Comparison of ENCODE assay signal across 8 cellular contexts in genomic region chr12:47819902-47820630, GRCh38. TPM values are rescaled to one million over a fixed set of nuclear protein-coding genes. Genes with fewer than 3 reads are reported as not detected.
A peak's percentile ranks its signal among the peaks of the same experiment; 100 is the strongest.
DNase-seq lines count a peak whose midpoint lies in the region; ATAC-seq, FAIRE-seq and TF ChIP-seq lines count a peak whose summit lies in the region.

Gene HDAC7, minus strand, starts transcription at chr12:47819903. Its CDS starts 118 bp downstream, at chr12:47819785.

- H3K4me1 Mint-ChIP-seq in mesothelial cell of epicardium = peaks cover 60% of the 10 kb centered on the region

- peak within 1 kb of the TSS; percentile 89 for H3K4me2 ChIP-seq in endothelial cell of umbilical vein (ENCODE audit: insufficient read depth, low read length)

- TSS peak; percentile 15 for BruUV-seq in endothelial cell of umbilical vein (replicated peaks; lab: Mats Ljungman, UMichigan)

- peak; percentile 91 for DNase-seq in GM10266 (ENCODE audit: extremely low spot score)
- peak; percentile 80 for DNase-seq in NCI-H82 (lab: John Stamatoyannopoulos, UW)
- DNase-seq in activated T-cell treated with anti-CD3 and anti-CD28 coated beads for 24 hours (ENCODE audit: low read depth) = peak; percentile 68
- DNase-seq in endothelial cell of umbilical vein (ENCODE audit: low read depth, low spot score) = peak; percentile 90
- DNase-seq in mesothelial cell of epicardium (ENCODE audit: low spot score in 2 of 2, unreplicated experiment in 2 of 2) = peak; percentile 57 to 66
- DNase-seq in stimulated activated CD8-positive, alpha-beta memory T cell treated with anti-CD3 and anti-CD28 coated beads, Interleukin-4, amount 100 ng/mL, for 24 hours (ENCODE audit: low read depth) = peak; percentile 63
- DNase-seq in NCI-H128 (lab: John Stamatoyannopoulos, UW; ENCODE audit: unreplicated experiment) = no peak

- TF ChIP-seq CTCF in GM10266 (IDR thresholded peaks at IDR 0.05; ENCODE audit: control insufficient read depth, insufficient read depth, low read depth, missing control alignments) (peak; percentile 19), endothelial cell of umbilical vein (IDR thresholded peaks at IDR 0.05; ENCODE audit: extremely low read depth in 1 of 2, insufficient read depth in 1 of 2, low read depth in 1 of 2, low read length in 2 of 2) (no peak), mesothelial cell of epicardium (IDR thresholded peaks at IDR 0.05; ENCODE audit: unreplicated experiment) (no peak)

- no peaks in the 10 kb centered on the region for H4K20me1 ChIP-seq in endothelial cell of umbilical vein (replicated peaks; ENCODE audit: control insufficient read depth, extremely low read depth, insufficient read depth, low read length)

- peaks cover 0 to under 1% of the 10 kb centered on the region in 2 experiments for H3K36me3 ChIP-seq in endothelial cell of umbilical vein (ENCODE audit: control insufficient read depth in 2 of 2, extremely low read depth in 1 of 2, insufficient read depth in 2 of 2, low read length in 2 of 2)

- dilution Hi-C loops in endothelial cell of umbilical vein (cut with MboI; ENCODE audit: extremely low pct_ligation_motif_present, low sequenced_read_pairs) = no loop called here

- H3K4me3 ChIP-seq in endothelial cell of umbilical vein (replicated peaks in 1 of 3; ENCODE audit: insufficient read depth in 1 of 3, low read depth in 1 of 3, low read length in 3 of 3) = peak within 1 kb of the TSS; percentile 79 to 85 (median 84)

- no peaks in the 10 kb centered on the region for H3K27me3 ChIP-seq in endothelial cell of umbilical vein (ENCODE audit: control insufficient read depth in 2 of 2, insufficient read depth in 2 of 2, low read length in 2 of 2)

- H3K9me3 ChIP-seq in endothelial cell of umbilical vein (replicated peaks; ENCODE audit: control insufficient read depth, insufficient read depth, low read length) = no peaks in the 10 kb centered on the region

- no peaks in the 10 kb centered on the region for H3K9me3 Mint-ChIP-seq in mesothelial cell of epicardium

- no peaks in the 10 kb centered on the region for H3K27me3 Mint-ChIP-seq in mesothelial cell of epicardium (ENCODE audit: low read depth)

- peaks cover 50% of the 10 kb centered on the region for H3K4me1 ChIP-seq in endothelial cell of umbilical vein (ENCODE audit: control insufficient read depth, extremely low read depth, insufficient read depth, low read length)

- H3K27ac ChIP-seq in endothelial cell of umbilical vein (ENCODE audit: insufficient read depth, low read depth, low read length) = peak within 1 kb of the TSS; percentile 93

- peak within 1 kb of the TSS; percentile 90 for H3K4me3 Mint-ChIP-seq in mesothelial cell of epicardium

- H3K9me1 ChIP-seq in endothelial cell of umbilical vein (replicated peaks; ENCODE audit: control insufficient read depth, extremely low read depth, insufficient read depth, low read length) = no peaks in the 10 kb centered on the region

- H3K79me2 ChIP-seq in endothelial cell of umbilical vein (ENCODE audit: control insufficient read depth, insufficient read depth, low read length) = peaks cover 45% of the 10 kb centered on the region

- CTCF ChIA-PET in endothelial cell of umbilical vein (lab: Charles Lee) = interaction anchor here (1.2 to 7.8 kb wide), 4 partner anchors 8 to 38 kb away, joined by 3 to 246 read pairs (median 11); no protein-coding TSS in a partner anchor

- peak within 1 kb of the TSS; percentile 92 for H3K9ac ChIP-seq in endothelial cell of umbilical vein (replicated peaks; ENCODE audit: extremely low read depth, insufficient read depth, low read length)

- peak within 1 kb of the TSS; percentile 4 for H2AFZ ChIP-seq in endothelial cell of umbilical vein (ENCODE audit: low read depth, low read length)

- ATAC-seq in HG02840 (IDR thresholded peaks at IDR 0.05; ENCODE audit: low FRiP score, unreplicated experiment) = peak; percentile 40

- FAIRE-seq in endothelial cell of umbilical vein (lab: Jason Lieb, UNC) = peak; percentile 60

- POLR2A ChIA-PET in endothelial cell of umbilical vein (lab: Charles Lee) = interaction anchor here (1.0 to 1.8 kb wide), 5 partner anchors 8 to 62 kb away, joined by 3 to 8 read pairs (median 4); no protein-coding TSS in a partner anchor

- TF ChIP-seq POLR2A in endothelial cell of umbilical vein (IDR thresholded peaks at IDR 0.05; ENCODE audit: low read depth, low read length) = peak; percentile 88

- intact Hi-C loops in endothelial cell of umbilical vein (cut with micrococcal nuclease) = loop anchor here (1.0 to 5.0 kb wide), 5 partner anchors 8 to 1448 kb away; partner anchors contain the start of gene SLC38A2

- no peaks in the 10 kb centered on the region for H3K36me3 Mint-ChIP-seq in mesothelial cell of epicardium

- H3K27ac Mint-ChIP-seq in mesothelial cell of epicardium = peak within 1 kb of the TSS; percentile 99

TF ChIP-seq in endothelial cell of umbilical vein, 7 proteins besides CTCF, POLR2A, EP300 and RAD21:
- TF ChIP-seq GATA2 (IDR thresholded peaks at IDR 0.05; ENCODE audit: insufficient read depth, insufficient read length, low read depth, low read length) (peak; percentile 65), POLR2AphosphoS5 (IDR thresholded peaks at IDR 0.05; ENCODE audit: insufficient read depth, low read depth, low read length) (peak; percentile 98), EZH2 (IDR thresholded peaks at IDR 0.05; ENCODE audit: borderline replicate concordance, low read depth, low read length, severe bottlenecking) (no peak), JUN (IDR thresholded peaks at IDR 0.05; ENCODE audit: borderline replicate concordance, insufficient read depth, insufficient read length, low read depth) (no peak), FOS (IDR thresholded peaks at IDR 0.05; ENCODE audit: borderline replicate concordance, insufficient read depth, low read length) (peak; percentile 20), MYC (IDR thresholded peaks at IDR 0.05; ENCODE audit: low read depth, low read length) (peak; percentile 27), MAX (IDR thresholded peaks at IDR 0.05; ENCODE audit: insufficient read depth, insufficient read length) (no peak)

RNA-seq across cellular contexts. Expression of gene HDAC7, which starts in this region (rescaled TPM):
- total RNA-seq in endothelial cell of umbilical vein (249 and 252 TPM in 2 replicates), mesothelial cell of epicardium (113 to 132 TPM (median 123 TPM) in 3 replicates)
- 119 and 122 TPM in 2 replicates for polyA plus RNA-seq in endothelial cell of umbilical vein
- 101 and 125 TPM in 2 replicates for polyA plus RNA-seq in endothelial cell of umbilical vein (2011; cell fraction: cytosol; rRNA removed)
- 462 and 531 TPM in 2 replicates for polyA plus RNA-seq in endothelial cell of umbilical vein (2011; cell fraction: nucleus; rRNA removed)
- 105 and 119 TPM in 2 replicates for polyA plus RNA-seq in endothelial cell of umbilical vein (2012)
- 81.4 and 95.8 TPM in 2 replicates for polyA minus RNA-seq in endothelial cell of umbilical vein
- 25.6 TPM for polyA minus RNA-seq in endothelial cell of umbilical vein (2011; cell fraction: cytosol; rRNA and poly(A)+ RNA removed)
- polyA minus RNA-seq in endothelial cell of umbilical vein (2011; cell fraction: nucleus; rRNA and poly(A)+ RNA removed) = 127 and 192 TPM in 2 replicates
